16 cellular contexts compared by ENCODE assay signal in genomic region chr3:172560026-172560425, GRCh38.
"Had no signal": no experiment of that assay in that cellular context is flagged by ENCODE, and none has a peak within 500 bp of the region (broad histone marks: within the 10 kb centered on the region; RNA-seq: fewer than 3 reads in every experiment).

No MANE protein-coding gene starts in this region.

- H3K9me3 ChIP-seq: ascending aorta, colonic mucosa, psoas muscle, sigmoid colon had no signal

- H3K27ac ChIP-seq: ascending aorta, colonic mucosa, psoas muscle, VCaP had no signal

- H3K4me3 ChIP-seq: ascending aorta, colonic mucosa, psoas muscle, sigmoid colon had no signal

- H3K36me3 ChIP-seq: ascending aorta, colonic mucosa, sigmoid colon had no signal

- ATAC-seq: activated CD4-positive, alpha-beta T cell treated with anti-CD3 and anti-CD28 coated beads for 36 hours; activated CD8-positive, alpha-beta T cell treated with anti-CD3 and anti-CD28 coated beads, Interleukin-2, amount 10 ng/mL, durations not matched to agents 7 days and 5 days; psoas muscle; T-cell had no signal

- H3K27me3 ChIP-seq: ascending aorta, colonic mucosa, sigmoid colon had no signal

- DNase-seq: activated CD4-positive, alpha-beta T cell treated with anti-CD3 and anti-CD28 coated beads for 36 hours; activated CD8-positive, alpha-beta memory T cell treated with anti-CD3 and anti-CD28 coated beads, Interleukin-2, amount 50 U/mL, for 48 hours; activated CD8-positive, alpha-beta T cell treated with anti-CD3 and anti-CD28 coated beads, Interleukin-2, amount 10 ng/mL, durations not matched to agents 7 days and 5 days; activated naive CD8-positive, alpha-beta T cell treated with anti-CD3 and anti-CD28 coated beads, Interleukin-2, amount 10 ng/mL, durations not matched to agents 7 days and 5 days; colonic mucosa; effector CD8-positive, alpha-beta T cell; immature natural killer cell; nephron progenitor cell; psoas muscle; sigmoid colon; stimulated activated CD4-positive, alpha-beta T cell treated with anti-CD3 and anti-CD28 coated beads, Interleukin-12 subunit alpha, Interleukin-12 subunit beta, amount 100 ng/mL, for 4 hours; stimulated activated naive CD4-positive, alpha-beta T cell; substantia nigra; T-cell had no signal
